ENCODE assay signal across 8 cellular contexts in genomic region chr10:67884313-67884841, GRCh38. TPM values are rescaled to one million over a fixed set of nuclear protein-coding genes. Genes with fewer than 3 reads are reported as not detected.
A peak's percentile ranks its signal among the peaks of the same experiment; 100 is the strongest.
DNase-seq lines count a peak whose midpoint lies in the region; ATAC-seq and TF ChIP-seq lines count a peak whose summit lies in the region.

TSS of gene SIRT1 (plus strand) at chr10:67884656. CDS start at chr10:67884722, 66 bp downstream.

- TF ChIP-seq CTCF in progenitor cell of endocrine pancreas (IDR thresholded peaks at IDR 0.05; ENCODE audit: unreplicated experiment) (no peak), upper lobe of right lung (IDR thresholded peaks at IDR 0.05) (no peak)

- DNase-seq in NCI-H146 treated with DMSO at 0.1 percent for 48 hours (lab: John Stamatoyannopoulos, UW; ENCODE audit: unreplicated experiment) (peak; percentile 87), amniotic stem cell (lab: John Stamatoyannopoulos, UW) (peak; percentile 93), left cardiac atrium (peak; percentile 98), progenitor cell of endocrine pancreas (ENCODE audit: low spot score, unreplicated experiment) (peak; percentile 96), upper lobe of right lung (peak; percentile 99)

- H3K4me3 ChIP-seq in upper lobe of right lung = peak within 1 kb of the TSS; percentile 88

- peaks cover 3% of the 10 kb centered on the region for H3K27me3 Mint-ChIP-seq in T-helper 1 cell treated with Interleukin-12 subunit alpha and Interleukin-12 subunit beta and Interleukin-4 antibody, amounts not matched to agents 30 μg/mL and 1 μg/mL, for 36 hours (ENCODE audit: low read depth)
- no peaks in the 10 kb centered on the region for H3K27me3 Mint-ChIP-seq in progenitor cell of endocrine pancreas

- peaks cover 28% of the 10 kb centered on the region for H3K36me3 ChIP-seq in upper lobe of right lung

- H3K4me3 Mint-ChIP-seq in T-helper 1 cell treated with Interleukin-12 subunit alpha and Interleukin-12 subunit beta and Interleukin-4 antibody, amounts not matched to agents 30 μg/mL and 1 μg/mL, for 36 hours = peak within 1 kb of the TSS; percentile 95
- H3K4me3 Mint-ChIP-seq in progenitor cell of endocrine pancreas (ENCODE audit: low read depth) = peak within 1 kb of the TSS; percentile 90

- H3K36me3 Mint-ChIP-seq in T-helper 1 cell treated with Interleukin-12 subunit alpha and Interleukin-12 subunit beta and Interleukin-4 antibody, amounts not matched to agents 30 μg/mL and 1 μg/mL, for 36 hours (ENCODE audit: low read depth) = peaks cover 24% of the 10 kb centered on the region
- peaks cover 17% of the 10 kb centered on the region for H3K36me3 Mint-ChIP-seq in progenitor cell of endocrine pancreas (ENCODE audit: insufficient read depth)

- H3K4me1 ChIP-seq in upper lobe of right lung = peaks cover 14% of the 10 kb centered on the region

- peak within 1 kb of the TSS; percentile 91 for H3K27ac ChIP-seq in upper lobe of right lung

- peak; percentile 88 for ATAC-seq in GM18498 (IDR thresholded peaks at IDR 0.05; ENCODE audit: unreplicated experiment)
- ATAC-seq in HG02884 (IDR thresholded peaks at IDR 0.05; ENCODE audit: unreplicated experiment) = peak; percentile 81
- peak; percentile 94 to 96 for ATAC-seq in left cardiac atrium
- peak; percentile 95 for ATAC-seq in upper lobe of right lung

- H3K9me3 ChIP-seq in upper lobe of right lung = no peaks in the 10 kb centered on the region

- peak within 1 kb of the TSS; percentile 99 for H3K27ac Mint-ChIP-seq in T-helper 1 cell treated with Interleukin-12 subunit alpha and Interleukin-12 subunit beta and Interleukin-4 antibody, amounts not matched to agents 30 μg/mL and 1 μg/mL, for 36 hours
- H3K27ac Mint-ChIP-seq in progenitor cell of endocrine pancreas = peak within 1 kb of the TSS; percentile 97

- intact Hi-C loops in left cardiac atrium (cut with DNase I) = no loop called here
- intact Hi-C loops in upper lobe of right lung (cut with DNase I) = no loop called here

- peaks cover 21% of the 10 kb centered on the region for H3K4me1 Mint-ChIP-seq in T-helper 1 cell treated with Interleukin-12 subunit alpha and Interleukin-12 subunit beta and Interleukin-4 antibody, amounts not matched to agents 30 μg/mL and 1 μg/mL, for 36 hours (ENCODE audit: low read depth)
- H3K4me1 Mint-ChIP-seq in progenitor cell of endocrine pancreas (ENCODE audit: low read depth) = peaks cover 8% of the 10 kb centered on the region

- no peaks in the 10 kb centered on the region for H3K27me3 ChIP-seq in upper lobe of right lung

- no peaks in the 10 kb centered on the region for H3K9me3 Mint-ChIP-seq in T-helper 1 cell treated with Interleukin-12 subunit alpha and Interleukin-12 subunit beta and Interleukin-4 antibody, amounts not matched to agents 30 μg/mL and 1 μg/mL, for 36 hours
- H3K9me3 Mint-ChIP-seq in progenitor cell of endocrine pancreas (ENCODE audit: low read depth) = no peaks in the 10 kb centered on the region

RNA-seq across cellular contexts. Expression of gene SIRT1, which starts in this region (rescaled TPM):
- total RNA-seq in left cardiac atrium = 10 to 100 TPM; 14.1 to 14.8 TPM
- 35.0 and 36.2 TPM in 2 replicates for total RNA-seq in progenitor cell of endocrine pancreas
- total RNA-seq in upper lobe of right lung = 23.4 TPM

Comparison
In these comparisons a context has a peak if more than half of its experiments do, and no peak if none do; other contexts are left out.
1. Peak in every context shown above with its lines: DNase-seq, ATAC-seq, H3K4me3 ChIP-seq and H3K27ac ChIP-seq.